Comparison of ENCODE assay signal across 15 cellular contexts in the genomic region with DNA sequence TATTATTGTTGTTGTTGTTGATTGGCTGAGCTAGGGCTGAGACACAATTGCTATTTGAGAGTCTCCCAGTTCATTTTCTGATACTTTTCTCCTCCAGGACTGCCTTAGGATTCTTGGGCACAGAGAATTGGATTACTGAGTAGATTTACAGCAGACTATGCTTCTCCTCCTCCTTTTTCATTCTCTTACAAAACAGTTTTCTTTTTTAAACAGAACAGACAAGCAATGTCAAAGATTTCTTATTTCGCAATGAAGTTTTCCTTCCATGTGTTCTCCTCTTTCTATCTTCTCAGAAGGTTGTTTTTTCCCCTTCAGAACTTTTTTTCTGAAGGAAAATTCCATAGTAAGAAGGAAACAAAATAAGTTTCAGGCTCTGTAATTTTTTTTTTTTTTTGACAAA. TPM values are rescaled to one million over a fixed set of nuclear protein-coding genes. Genes with fewer than 3 reads are reported as not detected.
A peak's percentile ranks its signal among the peaks of the same experiment; 100 is the strongest.
DNase-seq lines count a peak whose midpoint lies in the region; ATAC-seq and TF ChIP-seq lines count a peak whose summit lies in the region.
"Had no signal": no experiment of that assay in that cellular context is flagged by ENCODE, and none has a peak within 500 bp of the region (broad histone marks: within the 10 kb centered on the region; RNA-seq: fewer than 3 reads in every experiment).

No MANE protein-coding gene starts in this region.

- no peak overlapping the region for H4K8ac ChIP-seq in H9 (replicated peaks; ENCODE audit: insufficient read length, low read depth, low read length)

- H3K4me2 ChIP-seq in GM23248 (ENCODE audit: unreplicated experiment): no peak overlapping the region
- no peak overlapping the region for H3K4me2 ChIP-seq in H9 (ENCODE audit: insufficient read depth, insufficient read length, low read length)

- H4K91ac ChIP-seq in H9 (ENCODE audit: insufficient read length, low read depth, low read length): no peak overlapping the region

- no peak overlapping the region for H3K56ac ChIP-seq in H9 (ENCODE audit: insufficient read length, low read depth, low read length)

- H3K4me3 Mint-ChIP-seq in H9: no peak overlapping the region
- no peak overlapping the region for H3K4me3 Mint-ChIP-seq in activated naive CD4-positive, alpha-beta T cell treated with anti-CD3 and anti-CD28 coated beads, Interleukin-2, amount 10 ng/mL, durations not matched to agents 7 days and 5 days
- H3K4me3 Mint-ChIP-seq: HFFc6 had no signal

- H3K79me1 ChIP-seq in H9 (ENCODE audit: insufficient read depth, low read depth, low read length, poor library complexity, severe bottlenecking): no peaks in the 10 kb centered on the region

- no peak overlapping the region for H2BK15ac ChIP-seq in H9 (ENCODE audit: low read depth, low read length)

- peaks cover 29 to 35% of the 10 kb centered on the region in 2 experiments for H3K4me1 Mint-ChIP-seq in H9
- H3K4me1 Mint-ChIP-seq in activated naive CD4-positive, alpha-beta T cell treated with anti-CD3 and anti-CD28 coated beads, Interleukin-2, amount 10 ng/mL, durations not matched to agents 7 days and 5 days: no peaks in the 10 kb centered on the region

- no peaks in the 10 kb centered on the region for H3K79me2 ChIP-seq in GM23248 (ENCODE audit: insufficient read depth)
- H3K79me2 ChIP-seq in H9 (ENCODE audit: insufficient read depth, low read length): no peaks in the 10 kb centered on the region

- H2BK20ac ChIP-seq in H9 (ENCODE audit: low read depth, low read length, poor library complexity, severe bottlenecking): no peak overlapping the region

- H3K27me3 ChIP-seq in GM23248 (replicated peaks; ENCODE audit: insufficient read depth): no peaks in the 10 kb centered on the region
- no peaks in the 10 kb centered on the region for H3K27me3 ChIP-seq in subcutaneous abdominal adipose tissue (ENCODE audit: control insufficient read depth in 5 of 5, insufficient read depth in 4 of 5, low read length in 5 of 5)
- no peaks in the 10 kb centered on the region for H3K27me3 ChIP-seq in H9 (ENCODE audit: insufficient read depth, low read length)
- H3K27me3 ChIP-seq: SJCRH30 had no signal

- H3K4me1 ChIP-seq in GM23248 (ENCODE audit: insufficient read depth): no peaks in the 10 kb centered on the region
- peaks cover 6 to 44% (median 22%) of the 10 kb centered on the region in 5 donors for H3K4me1 ChIP-seq in subcutaneous abdominal adipose tissue (ENCODE audit: control insufficient read depth in 5 of 5, insufficient read depth in 5 of 5, low read length in 5 of 5)
- no peaks in the 10 kb centered on the region; the same call in 1 of the 2 replicates for H3K4me1 ChIP-seq in H9 (ENCODE audit: insufficient read depth, low read length)

- no peak overlapping the region for H3K23ac ChIP-seq in H9 (ENCODE audit: insufficient read length, low read depth, low read length)

- H3K9me3 ChIP-seq in GM23248 (ENCODE audit: low read depth): no peaks in the 10 kb centered on the region
- H3K9me3 ChIP-seq in subcutaneous abdominal adipose tissue (ENCODE audit: control insufficient read depth in 5 of 5, low read length in 5 of 5): peaks cover 0 to 5% (median 0%) of the 10 kb centered on the region in 5 donors
- no peaks in the 10 kb centered on the region for H3K9me3 ChIP-seq in H9 (ENCODE audit: control insufficient read depth, low read depth, low read length)
- H3K9me3 ChIP-seq: SJCRH30 had no signal

- 47 to 76% methylated on average over 1 of the region's 1 CpG for WGBS in GM23248 (ENCODE audit: low coverage in 1 of 2, low lambda C conversion rate in 2 of 2, missing lambda C conversion rate in 2 of 2), 2 experiments
- WGBS in H9 (ENCODE audit: extremely low coverage, insufficient read length, low lambda C conversion rate): no CpG with 5 or more reads among the region's 1 CpG

- TF ChIP-seq CTCF in H9 (conservative IDR thresholded peaks at IDR 0.05): no peak

- H3K9ac ChIP-seq in GM23248 (no peak overlapping the region), subcutaneous abdominal adipose tissue (ENCODE audit: low read length in 5 of 5) (peak overlapping the region in 1 of 5 donors; percentile 7), H9 (ENCODE audit: extremely low read depth, insufficient read length, low read length) (no peak overlapping the region)

- H3K9me2 ChIP-seq in GM23248 (ENCODE audit: insufficient read depth): no peaks in the 10 kb centered on the region

- H2AK5ac ChIP-seq in H9 (ENCODE audit: insufficient read length, low read length): no peak overlapping the region

- H3K36me3 ChIP-seq in GM23248 (ENCODE audit: low read depth) (no peaks in the 10 kb centered on the region), subcutaneous abdominal adipose tissue (ENCODE audit: control insufficient read depth in 5 of 5, insufficient read depth in 5 of 5, low read length in 5 of 5) (no peaks in the 10 kb centered on the region)
- H3K36me3 ChIP-seq: SJCRH30 had no signal

- no peak overlapping the region for H2BK5ac ChIP-seq in H9 (ENCODE audit: insufficient read length, low read length)

- no peak overlapping the region for H2BK12ac ChIP-seq in H9 (ENCODE audit: insufficient read length, low read depth, low read length)

- H3T11ph ChIP-seq in H9 (ENCODE audit: low read length): no peak overlapping the region

- ATAC-seq in left ventricle myocardium superior: peak; percentile 37

- H4K20me1 ChIP-seq in GM23248 (ENCODE audit: insufficient read depth) (no peaks in the 10 kb centered on the region), H9 (ENCODE audit: control insufficient read depth, insufficient read depth, insufficient read length) (no peaks in the 10 kb centered on the region)

- peaks cover 2% of the 10 kb centered on the region; the same call in 1 of the 2 replicates for H3K27me3 Mint-ChIP-seq in H9 (ENCODE audit: low read depth)
- peaks cover 8% of the 10 kb centered on the region for H3K27me3 Mint-ChIP-seq in activated naive CD4-positive, alpha-beta T cell treated with anti-CD3 and anti-CD28 coated beads, Interleukin-2, amount 10 ng/mL, durations not matched to agents 7 days and 5 days

- H3K4ac ChIP-seq in H9 (ENCODE audit: low read depth, low read length): no peak overlapping the region

- no peak overlapping the region for H3K14ac ChIP-seq in H9 (ENCODE audit: insufficient read depth, low read length)

- intact Hi-C loops in left ventricle myocardium superior (cut with micrococcal nuclease): no loop called here

- H3K4me3 ChIP-seq in GM23248 (no peak overlapping the region), subcutaneous abdominal adipose tissue (ENCODE audit: low read depth in 1 of 5, low read length in 5 of 5) (no peak overlapping the region)
- H3K4me3 ChIP-seq: SJCRH30 had no signal

- CTCF ChIA-PET in activated naive CD4-positive, alpha-beta T cell treated with anti-CD3 and anti-CD28 coated beads, Interleukin-2, amount 10 ng/mL, durations not matched to agents 7 days and 5 days (lab: Charles Lee): no interaction called here

- H2AFZ ChIP-seq in GM23248 (0 out of 2 replicates have a peak overlapping the region, but pooled peaks have one; percentile 45), H9 (ENCODE audit: low read length) (no peak overlapping the region)

- H3K36me3 Mint-ChIP-seq in H9 (ENCODE audit: insufficient read depth in 1 of 3, low read depth in 3 of 3): peaks cover 0 to 10% (median 1%) of the 10 kb centered on the region in 3 experiments; a peak in 3 of 7 replicates
- H3K36me3 Mint-ChIP-seq in activated naive CD4-positive, alpha-beta T cell treated with anti-CD3 and anti-CD28 coated beads, Interleukin-2, amount 10 ng/mL, durations not matched to agents 7 days and 5 days: no peaks in the 10 kb centered on the region

- H3K18ac ChIP-seq in H9 (ENCODE audit: insufficient read length, low read depth, low read length): no peak overlapping the region

- no peak for DNase-seq in GM23248
- DNase-seq in dedifferentiated amniotic fluid mesenchymal stem cell (ENCODE audit: extremely low spot score): peak; percentile 40
- DNase-seq in left ventricle myocardium superior: no peak
- DNase-seq in H9: no peak
- DNase-seq in activated naive CD4-positive, alpha-beta T cell treated with anti-CD3 and anti-CD28 coated beads, Interleukin-2, amount 10 ng/mL, durations not matched to agents 7 days and 5 days: no peak
- DNase-seq in HuH-7.5 (ENCODE audit: low spot score): no peak
- DNase-seq: DMS 273 treated with DMSO at 0.1 percent for 48 hours, HFFc6, MM.1S, NCI-H1417, NCI-H1930, NCI-H2171, NCI-H510A treated with DMSO at 0.1 percent for 48 hours, SJCRH30 had no signal

- in situ Hi-C loops in GM23248 (cut with MboI): no loop called here

- no peak overlapping the region for H3K27ac ChIP-seq in GM23248
- peak overlapping the region; percentile 50 for H3K27ac ChIP-seq in subcutaneous abdominal adipose tissue (ENCODE audit: low read depth, low read length)
- H3K27ac ChIP-seq in H9 (ENCODE audit: insufficient read length, low read depth, low read length): no peak overlapping the region
- H3K27ac ChIP-seq: SJCRH30 had no signal

- H3F3A ChIP-seq in GM23248 (ENCODE audit: insufficient read depth): no peaks in the 10 kb centered on the region

- no peak overlapping the region for H2BK120ac ChIP-seq in H9 (ENCODE audit: low read depth, low read length, poor library complexity, severe bottlenecking)

- H3K9me3 Mint-ChIP-seq in H9: no peaks in the 10 kb centered on the region
- H3K9me3 Mint-ChIP-seq in activated naive CD4-positive, alpha-beta T cell treated with anti-CD3 and anti-CD28 coated beads, Interleukin-2, amount 10 ng/mL, durations not matched to agents 7 days and 5 days: no peaks in the 10 kb centered on the region
- H3K9me3 Mint-ChIP-seq: HFFc6 had no signal

- H3K23me2 ChIP-seq in H9 (ENCODE audit: insufficient read length, low read depth, low read length, poor library complexity, severe bottlenecking): no peaks in the 10 kb centered on the region

- H3K27ac Mint-ChIP-seq in H9: no peak overlapping the region
- H3K27ac Mint-ChIP-seq in activated naive CD4-positive, alpha-beta T cell treated with anti-CD3 and anti-CD28 coated beads, Interleukin-2, amount 10 ng/mL, durations not matched to agents 7 days and 5 days: no peak overlapping the region
- H3K27ac Mint-ChIP-seq: HFFc6 had no signal

- no peak overlapping the region for H4K5ac ChIP-seq in H9 (ENCODE audit: insufficient read length, low read depth, low read length)

RNA-seq across cellular contexts. Expression of a gene that starts 19.8 kb away (rescaled TPM):
- total RNA-seq in GM23248 (2014; rRNA removed; shearing (Covaris generic)): 1,244 and 1,254 TPM in 2 replicates
- 1,465 and 1,490 TPM in 2 replicates for polyA plus RNA-seq in GM23248 (2016; fragmentation: Nextera tagmentation; extraction: Ambion mirVana)
- total RNA-seq in left ventricle myocardium superior (256 TPM), H9 (2021) (0.86 and 0.87 TPM in 2 replicates)

Comparison
In these comparisons a context has a peak if more than half of its experiments do, and no peak if none do; other contexts are left out.
1. RNA of a gene that starts 19.8 kb away (total RNA-seq): 1,244 to 1,254 TPM in GM23248 and 256 TPM in left ventricle myocardium superior (single experiment); 0.86 to 0.87 TPM in H9; every median in the first group is over 100 times any median in the second.